ENCODE assay signal across 8 cellular contexts in the genomic region with DNA sequence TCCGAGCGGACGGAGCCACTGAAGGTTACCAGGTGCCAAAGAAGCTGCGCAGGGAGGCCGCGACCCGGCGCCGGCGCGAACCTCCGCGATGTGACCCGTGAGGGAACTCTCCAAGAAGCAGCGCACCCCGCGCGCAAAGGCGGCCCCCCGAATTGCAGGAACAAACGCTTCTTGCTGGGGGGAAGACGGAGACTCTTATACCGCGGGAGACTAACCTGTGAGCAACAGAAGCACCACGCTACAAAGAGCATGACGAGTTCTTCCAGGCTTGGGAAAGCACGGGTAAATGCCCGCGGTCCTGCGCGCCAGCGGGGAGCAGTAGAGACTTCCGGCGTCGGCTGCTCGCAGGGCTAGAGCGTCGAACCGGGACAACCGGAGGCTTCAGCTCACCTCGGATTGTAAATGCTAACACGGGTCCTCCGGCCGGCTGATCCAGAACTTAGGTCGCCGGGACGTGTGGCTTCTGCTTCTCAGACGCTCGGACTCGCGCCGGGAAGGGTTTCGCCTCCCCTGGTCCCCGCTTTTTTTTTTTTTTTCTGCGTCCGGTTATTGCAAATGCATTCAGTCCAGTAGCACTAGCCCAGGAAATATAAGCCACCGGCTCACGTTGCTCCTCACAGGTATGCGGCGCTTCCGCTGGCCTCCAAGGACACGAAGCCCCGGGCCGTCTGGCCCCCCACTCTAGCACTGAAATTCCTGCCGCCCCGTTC. TPM values are rescaled to one million over a fixed set of nuclear protein-coding genes. Genes with fewer than 3 reads are reported as not detected.
DNase-seq lines count a peak whose midpoint lies in the region; ATAC-seq and FAIRE-seq lines count a peak whose summit lies in the region.

TSS of gene COA1 (minus strand) at position 310 of the 710 bp plus-strand sequence. CDS start 80,909 bp downstream, outside the sequence.

- peak; percentile 53 for FAIRE-seq in urothelium cell line (lab: Jason Lieb, UNC)

- H3K27ac ChIP-seq in right cardiac atrium (ENCODE audit: low read length): peak within 1 kb of the TSS; percentile 55

- DNase-seq in NCI-H187 treated with DMSO at 0.1 percent for 48 hours (lab: John Stamatoyannopoulos, UW): peak; percentile 29
- DNase-seq in anterior cingulate cortex (lab: John Stamatoyannopoulos, UW): peak; percentile 16 to 91 (median 78)
- DNase-seq in right cardiac atrium: peak; percentile 88 to 95 (median 94)
- peak; percentile 73 for DNase-seq in pulmonary artery endothelial cell (ENCODE audit: low read depth, low spot score)
- DNase-seq in urothelium cell line (ENCODE audit: low spot score): peak; percentile 94

- peak; percentile 68 for ATAC-seq in GM18499 (IDR thresholded peaks at IDR 0.05; ENCODE audit: insufficient read depth, unreplicated experiment)
- peak; percentile 85 for ATAC-seq in HG02943 (IDR thresholded peaks at IDR 0.05; ENCODE audit: low read depth, unreplicated experiment)
- peak; percentile 99 for ATAC-seq in right cardiac atrium

- peaks cover 3% of the 10 kb centered on the region for H3K4me1 ChIP-seq in right cardiac atrium (ENCODE audit: control insufficient read depth, insufficient read depth, low read length)

- under 1% methylated on average over 66 of the region's 66 CpGs for WGBS in right cardiac atrium

- intact Hi-C loops in T-helper 2 cell treated with Interferon-gamma antibody and Interleukin-4, amounts not matched to agents 100 ng/mL and 5 ng/mL, for 36 hours (cut with micrococcal nuclease): loop anchor here (1.0 to 5.0 kb wide), 5 partner anchors 30 to 797 kb away; partner anchors contain the start of genes MRPL32, PSMA2, STK17A and URGCP
- intact Hi-C loops in right cardiac atrium (cut with DNase I): loop anchor here in 1 of 4 donors (10.0 kb wide), 1 partner anchor 105 kb away; no protein-coding TSS in a partner anchor

- peak within 1 kb of the TSS; percentile 81 for H3K4me3 ChIP-seq in right cardiac atrium (ENCODE audit: low read length)

- no peaks in the 10 kb centered on the region for H3K27me3 ChIP-seq in right cardiac atrium (ENCODE audit: control insufficient read depth, insufficient read depth)

- H3K9me3 ChIP-seq in right cardiac atrium (ENCODE audit: control insufficient read depth, low read length): no peaks in the 10 kb centered on the region

RNA-seq across cellular contexts. Expression of gene COA1, which starts in this region (rescaled TPM):
- 51.1 and 53.5 TPM in 2 replicates for total RNA-seq in T-helper 2 cell treated with Interferon-gamma antibody and Interleukin-4, amounts not matched to agents 100 ng/mL and 5 ng/mL, for 36 hours
- 10 to 100 TPM; 53.3 to 66.3 (median 60.6) TPM for total RNA-seq in right cardiac atrium
- polyA plus RNA-seq in right cardiac atrium: 78.6 TPM
- total RNA-seq in pulmonary artery endothelial cell: 47.8 and 53.5 TPM in 2 replicates

Comparison
In these comparisons a context has a peak if more than half of its experiments do, and no peak if none do; other contexts are left out.
1. Peak in every context shown above with its lines: DNase-seq, ATAC-seq, H3K4me3 ChIP-seq and H3K27ac ChIP-seq.
2. DNase-seq: peak in every context shown above with its lines; median percentile 94 in right cardiac atrium; 94 in urothelium cell line; 78 in anterior cingulate cortex; 73 in pulmonary artery endothelial cell; 29 in NCI-H187 treated with DMSO at 0.1 percent for 48 hours.